ENCODE assay signal across 20 cellular contexts in genomic region chr7:8249121-8249520, GRCh38. TPM values are rescaled to one million over a fixed set of nuclear protein-coding genes. Genes with fewer than 3 reads are reported as not detected.
"Had no signal": no experiment of that assay in that cellular context is flagged by ENCODE, and none has a peak within 500 bp of the region (broad histone marks: within the 10 kb centered on the region; RNA-seq: fewer than 3 reads in every experiment).

No MANE protein-coding gene starts in this region.

- H3K27ac ChIP-seq: ascending aorta, colonic mucosa, foreskin keratinocyte, pancreas, right lobe of liver, thyroid gland, uterus had no signal

- H3K4me3 Mint-ChIP-seq: activated naive CD4-positive, alpha-beta T cell treated with anti-CD3 and anti-CD28 coated beads, Interleukin-2, amount 10 ng/mL, durations not matched to agents 7 days and 5 days; central memory CD8-positive, alpha-beta T cell; natural killer cell; stimulated activated naive B cell treated with anti-CD40 and anti-IgM and Interleukin-4, amounts not matched to agents 10 μg/mL and 1 μg/mL and 100 μg/mL, for 72 hours; T-helper 17 cell had no signal

- H3K4me1 ChIP-seq: ascending aorta, foreskin keratinocyte, thyroid gland, uterus had no signal

- H3K4me1 Mint-ChIP-seq: activated naive CD4-positive, alpha-beta T cell treated with anti-CD3 and anti-CD28 coated beads, Interleukin-2, amount 10 ng/mL, durations not matched to agents 7 days and 5 days; central memory CD8-positive, alpha-beta T cell; natural killer cell; stimulated activated naive B cell treated with anti-CD40 and anti-IgM and Interleukin-4, amounts not matched to agents 10 μg/mL and 1 μg/mL and 100 μg/mL, for 72 hours; T-helper 17 cell had no signal

- H3K4me3 ChIP-seq: ascending aorta, colonic mucosa, lung, pancreas, right lobe of liver, thyroid gland, uterus had no signal

- H3K27me3 ChIP-seq: ascending aorta, colonic mucosa, foreskin keratinocyte, pancreas, right lobe of liver, thyroid gland, uterus had no signal

- DNase-seq: activated naive CD4-positive, alpha-beta T cell treated with anti-CD3 and anti-CD28 coated beads, Interleukin-2, amount 10 ng/mL, durations not matched to agents 7 days and 5 days; activated T-cell treated with anti-CD3 and anti-CD28 coated beads for 4 hours; colonic mucosa; foreskin keratinocyte; glutamatergic neuron; natural killer cell; pancreas; right lobe of liver; small intestine; stimulated activated CD4-positive, alpha-beta T cell treated with anti-CD3 and anti-CD28 coated beads, Interleukin-4, amount 100 ng/mL, for 24 hours; stimulated activated naive B cell treated with anti-CD40 and anti-IgM and Interleukin-4, amounts not matched to agents 10 μg/mL and 1 μg/mL and 100 μg/mL, for 72 hours; T-helper 17 cell; thyroid gland; uterus had no signal

- H3K36me3 Mint-ChIP-seq: activated naive CD4-positive, alpha-beta T cell treated with anti-CD3 and anti-CD28 coated beads, Interleukin-2, amount 10 ng/mL, durations not matched to agents 7 days and 5 days; natural killer cell; stimulated activated naive B cell treated with anti-CD40 and anti-IgM and Interleukin-4, amounts not matched to agents 10 μg/mL and 1 μg/mL and 100 μg/mL, for 72 hours had no signal

- ATAC-seq: foreskin keratinocyte; pancreas; right lobe of liver; stimulated activated naive B cell treated with anti-CD40 and anti-IgM and Interleukin-4, amounts not matched to agents 10 μg/mL and 1 μg/mL and 100 μg/mL, for 72 hours; T-helper 17 cell had no signal

- H3K36me3 ChIP-seq: ascending aorta, colonic mucosa, pancreas, right lobe of liver, thyroid gland, uterus had no signal

- H3K27ac Mint-ChIP-seq: activated naive CD4-positive, alpha-beta T cell treated with anti-CD3 and anti-CD28 coated beads, Interleukin-2, amount 10 ng/mL, durations not matched to agents 7 days and 5 days; activated T-helper 2 cell treated with anti-CD3 and anti-CD28 coated beads, Interferon-gamma antibody, Interleukin-2, Interleukin-4, amounts not matched to agents 10 μg/mL and 5 μg/mL and 100 μg/mL, durations not matched to agents 14 hours and 24 hours and 36 hours; natural killer cell; stimulated activated naive B cell treated with anti-CD40 and anti-IgM and Interleukin-4, amounts not matched to agents 10 μg/mL and 1 μg/mL and 100 μg/mL, for 72 hours; T-helper 17 cell had no signal

- H3K9me3 Mint-ChIP-seq: natural killer cell had no signal

- H3K9me3 ChIP-seq: ascending aorta, colonic mucosa, pancreas, right lobe of liver, thyroid gland, uterus had no signal

- FAIRE-seq: keratinocyte, pancreas, small intestine had no signal

RNA-seq across cellular contexts. Expression of gene ICA1, which starts 12.8 kb away (rescaled TPM):
- polyA plus RNA-seq: fibroblast of lung had no signal
